In genomic region chr21:32258786-32259048, GRCh38 we compare ENCODE assay signal across 2 cellular contexts.
TF ChIP-seq lines count a peak whose summit lies in the region.

No MANE protein-coding gene starts in this region.

TF ChIP-seq in A549, 52 proteins besides CTCF, POLR2A, EP300 and RAD21:
- TF ChIP-seq ZC3H11A (IDR thresholded peaks at IDR 0.05), result peak; percentile 52

TF ChIP-seq in HEK293, 187 proteins besides CTCF, POLR2A, EP300 and RAD21:
- peak; percentile 67; the same call in 1 of the 2 replicates for TF ChIP-seq ZNF223 (tag by site-specific recombination; IDR thresholded peaks at IDR 0.05)
- TF ChIP-seq ZNF623 (tag by site-specific recombination; IDR thresholded peaks at IDR 0.05), result peak; percentile 77
- TF ChIP-seq ZNF560 (tag by site-specific recombination; IDR thresholded peaks at IDR 0.05; ENCODE audit: borderline replicate concordance), result peak; percentile 72; the same call in 1 of the 2 replicates
- peak; percentile 34; the same call in 1 of the 2 replicates for TF ChIP-seq OVOL3 (tag by site-specific recombination; IDR thresholded peaks at IDR 0.05)
- peak; percentile 58 for TF ChIP-seq ZNF629 (tag by site-specific recombination; IDR thresholded peaks at IDR 0.05)
- TF ChIP-seq ZNF354C (tag by site-specific recombination; IDR thresholded peaks at IDR 0.05; ENCODE audit: borderline replicate concordance, low read depth), result peak; percentile 57; the same call in 1 of the 2 replicates
- 0 out of 2 replicates have a peak, but pooled peaks have one; percentile 29 for TF ChIP-seq ZFP3 (tag by site-specific recombination; IDR thresholded peaks at IDR 0.05; ENCODE audit: low read depth)
- TF ChIP-seq ZNF140 (tag by site-specific recombination; IDR thresholded peaks at IDR 0.05), result peak; percentile 91; the same call in 1 of the 2 replicates
- peak; percentile 70; the same call in 1 of the 2 replicates for TF ChIP-seq ZNF791 (tag by site-specific recombination; IDR thresholded peaks at IDR 0.05)
- TF ChIP-seq ZNF394 (tag by site-specific recombination; IDR thresholded peaks at IDR 0.05; ENCODE audit: borderline replicate concordance), result peak; percentile 97
- 0 out of 2 replicates have a peak, but pooled peaks have one; percentile 40 for TF ChIP-seq RBAK (tag by site-specific recombination; IDR thresholded peaks at IDR 0.05)
- TF ChIP-seq ZNF510 (tag by site-specific recombination; IDR thresholded peaks at IDR 0.05; ENCODE audit: insufficient replicate concordance), result peak; percentile 68
- TF ChIP-seq ZFP37 (tag by site-specific recombination; IDR thresholded peaks at IDR 0.05), result peak; percentile 73; the same call in 1 of the 2 replicates
- peak; percentile 86; the same call in 1 of the 2 replicates for TF ChIP-seq ZNF19 (tag by site-specific recombination; IDR thresholded peaks at IDR 0.05; ENCODE audit: low read depth)
- 0 out of 2 replicates have a peak, but pooled peaks have one; percentile 14 for TF ChIP-seq ZNF404 (tag by site-specific recombination; IDR thresholded peaks at IDR 0.05)
- peak; percentile 34; the same call in 1 of the 2 replicates for TF ChIP-seq MZF1 (tag by site-specific recombination; IDR thresholded peaks at IDR 0.05; ENCODE audit: borderline replicate concordance)
- peak; percentile 85 for TF ChIP-seq ZNF558 (tag by site-specific recombination; IDR thresholded peaks at IDR 0.05)
- 0 out of 2 replicates have a peak, but pooled peaks have one; percentile 35 for TF ChIP-seq ZSCAN23 (tag by site-specific recombination; IDR thresholded peaks at IDR 0.05)
- TF ChIP-seq ZBTB21 (tag by site-specific recombination; IDR thresholded peaks at IDR 0.05), result peak; percentile 56
- TF ChIP-seq ZNF426 (tag by site-specific recombination; IDR thresholded peaks at IDR 0.05), result peak; percentile 94
- peak; percentile 98 for TF ChIP-seq ZNF433 (tag by site-specific recombination; IDR thresholded peaks at IDR 0.05; ENCODE audit: low read depth)
- 0 out of 2 replicates have a peak, but pooled peaks have one; percentile 25 for TF ChIP-seq ZNF514 (tag by site-specific recombination; IDR thresholded peaks at IDR 0.05)
- TF ChIP-seq ZNF266 (tag by site-specific recombination; IDR thresholded peaks at IDR 0.05; ENCODE audit: low read depth), result peak; percentile 87
- peak; percentile 93 for TF ChIP-seq ZNF202 (tag by site-specific recombination; IDR thresholded peaks at IDR 0.05; ENCODE audit: borderline replicate concordance)
- TF ChIP-seq, protein P1, sequence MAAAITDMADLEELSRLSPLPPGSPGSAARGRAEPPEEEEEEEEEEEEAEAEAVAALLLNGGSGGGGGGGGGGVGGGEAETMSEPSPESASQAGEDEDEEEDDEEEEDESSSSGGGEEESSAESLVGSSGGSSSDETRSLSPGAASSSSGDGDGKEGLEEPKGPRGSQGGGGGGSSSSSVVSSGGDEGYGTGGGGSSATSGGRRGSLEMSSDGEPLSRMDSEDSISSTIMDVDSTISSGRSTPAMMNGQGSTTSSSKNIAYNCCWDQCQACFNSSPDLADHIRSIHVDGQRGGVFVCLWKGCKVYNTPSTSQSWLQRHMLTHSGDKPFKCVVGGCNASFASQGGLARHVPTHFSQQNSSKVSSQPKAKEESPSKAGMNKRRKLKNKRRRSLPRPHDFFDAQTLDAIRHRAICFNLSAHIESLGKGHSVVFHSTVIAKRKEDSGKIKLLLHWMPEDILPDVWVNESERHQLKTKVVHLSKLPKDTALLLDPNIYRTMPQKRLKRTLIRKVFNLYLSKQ (tag by site-specific recombination; IDR thresholded peaks at IDR 0.05; ENCODE audit: borderline replicate concordance), result peak; percentile 75; the same call in 1 of the 2 replicates
- peak; percentile 72 for TF ChIP-seq ZBTB11 (tag by site-specific recombination; conservative IDR thresholded peaks at IDR 0.05; ENCODE audit: low read depth)
- TF ChIP-seq, protein P2, sequence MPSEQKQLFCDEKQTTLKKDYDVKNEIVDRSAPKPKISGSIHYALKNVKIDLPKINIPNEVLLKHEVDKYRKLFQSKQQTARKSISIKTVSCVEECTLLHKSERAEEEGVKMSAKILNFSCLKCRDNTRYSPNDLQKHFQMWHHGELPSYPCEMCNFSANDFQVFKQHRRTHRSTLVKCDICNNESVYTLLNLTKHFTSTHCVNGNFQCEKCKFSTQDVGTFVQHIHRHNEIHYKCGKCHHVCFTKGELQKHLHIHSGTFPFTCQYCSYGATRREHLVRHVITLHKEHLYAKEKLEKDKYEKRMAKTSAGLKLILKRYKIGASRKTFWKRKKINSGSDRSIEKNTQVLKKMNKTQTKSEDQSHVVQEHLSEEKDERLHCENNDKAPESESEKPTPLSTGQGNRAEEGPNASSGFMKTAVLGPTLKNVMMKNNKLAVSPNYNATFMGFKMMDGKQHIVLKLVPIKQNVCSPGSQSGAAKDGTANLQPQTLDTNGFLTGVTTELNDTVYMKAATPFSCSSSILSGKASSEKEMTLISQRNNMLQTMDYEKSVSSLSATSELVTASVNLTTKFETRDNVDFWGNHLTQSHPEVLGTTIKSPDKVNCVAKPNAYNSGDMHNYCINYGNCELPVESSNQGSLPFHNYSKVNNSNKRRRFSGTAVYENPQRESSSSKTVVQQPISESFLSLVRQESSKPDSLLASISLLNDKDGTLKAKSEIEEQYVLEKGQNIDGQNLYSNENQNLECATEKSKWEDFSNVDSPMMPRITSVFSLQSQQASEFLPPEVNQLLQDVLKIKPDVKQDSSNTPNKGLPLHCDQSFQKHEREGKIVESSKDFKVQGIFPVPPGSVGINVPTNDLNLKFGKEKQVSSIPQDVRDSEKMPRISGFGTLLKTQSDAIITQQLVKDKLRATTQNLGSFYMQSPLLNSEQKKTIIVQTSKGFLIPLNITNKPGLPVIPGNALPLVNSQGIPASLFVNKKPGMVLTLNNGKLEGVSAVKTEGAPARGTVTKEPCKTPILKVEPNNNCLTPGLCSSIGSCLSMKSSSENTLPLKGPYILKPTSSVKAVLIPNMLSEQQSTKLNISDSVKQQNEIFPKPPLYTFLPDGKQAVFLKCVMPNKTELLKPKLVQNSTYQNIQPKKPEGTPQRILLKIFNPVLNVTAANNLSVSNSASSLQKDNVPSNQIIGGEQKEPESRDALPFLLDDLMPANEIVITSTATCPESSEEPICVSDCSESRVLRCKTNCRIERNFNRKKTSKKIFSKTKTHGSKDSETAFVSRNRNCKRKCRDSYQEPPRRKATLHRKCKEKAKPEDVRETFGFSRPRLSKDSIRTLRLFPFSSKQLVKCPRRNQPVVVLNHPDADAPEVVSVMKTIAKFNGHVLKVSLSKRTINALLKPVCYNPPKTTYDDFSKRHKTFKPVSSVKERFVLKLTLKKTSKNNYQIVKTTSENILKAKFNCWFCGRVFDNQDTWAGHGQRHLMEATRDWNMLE (tag by site-specific recombination; conservative IDR thresholded peaks at IDR 0.05; ENCODE audit: low read depth), result peak; percentile 95
- TF ChIP-seq ZNF664 (tag by site-specific recombination; IDR thresholded peaks at IDR 0.05), result peak; percentile 67
- peak; percentile 91 for TF ChIP-seq ZNF555 (tag by site-specific recombination; conservative IDR thresholded peaks at IDR 0.05)
- TF ChIP-seq ZNF24 (tag by site-specific recombination; IDR thresholded peaks at IDR 0.05), result 0 out of 2 replicates have a peak, but pooled peaks have one; percentile 56
- TF ChIP-seq ZXDB (tag by site-specific recombination; IDR thresholded peaks at IDR 0.05), result peak; percentile 65; the same call in 1 of the 2 replicates
- peak; percentile 94 for TF ChIP-seq ZNF292 (tag by site-specific recombination; IDR thresholded peaks at IDR 0.05; ENCODE audit: borderline replicate concordance, low read depth)
- peak; percentile 61 for TF ChIP-seq ZBTB8A (tag by site-specific recombination; IDR thresholded peaks at IDR 0.05)
- TF ChIP-seq GLI2 (tag by site-specific recombination; IDR thresholded peaks at IDR 0.05; ENCODE audit: borderline replicate concordance, low read depth), result peak; percentile 25; the same call in 1 of the 2 replicates
